ENCODE assay signal across 11 cellular contexts in the genomic region with DNA sequence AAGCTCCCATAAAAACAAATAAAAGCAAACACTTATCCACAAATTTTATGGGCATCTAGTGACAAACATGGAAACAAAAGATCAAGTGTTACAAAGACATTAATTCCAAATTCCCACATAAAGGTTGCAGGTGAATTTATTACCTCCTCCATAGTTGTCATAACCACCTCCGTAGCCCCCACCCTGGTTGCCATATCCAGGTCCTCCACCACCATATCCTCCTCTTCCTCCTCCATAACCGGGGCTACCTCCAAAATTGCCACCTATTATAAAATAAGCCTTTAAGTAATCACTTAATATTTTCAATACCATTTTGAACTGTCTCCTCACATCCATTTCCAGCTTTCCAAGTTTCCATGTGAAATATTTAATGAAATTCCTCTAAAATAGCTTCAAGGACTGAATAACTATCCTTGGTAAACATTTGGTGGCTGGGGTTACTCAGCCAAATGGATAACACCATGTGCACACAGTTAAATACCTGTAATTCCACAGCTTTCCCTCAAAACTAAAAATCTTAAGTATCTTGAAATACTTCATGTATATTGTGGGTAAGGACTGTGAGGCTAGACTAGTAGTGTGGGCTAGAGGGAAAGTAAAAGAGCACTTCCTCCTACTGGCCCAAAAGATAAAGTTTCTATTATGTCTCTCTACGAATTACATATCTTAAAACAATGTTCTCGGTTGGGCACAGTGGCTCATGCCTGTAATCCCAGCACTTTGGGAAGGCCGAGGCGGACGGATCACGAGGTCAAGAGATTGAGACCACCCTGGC. TPM values are rescaled to one million over a fixed set of nuclear protein-coding genes. Genes with fewer than 3 reads are reported as not detected.
DNase-seq lines count a peak whose midpoint lies in the region; ATAC-seq and TF ChIP-seq lines count a peak whose summit lies in the region.
"Had no signal": no experiment of that assay in that cellular context is flagged by ENCODE, and none has a peak within 500 bp of the region (broad histone marks: within the 10 kb centered on the region; RNA-seq: fewer than 3 reads in every experiment).

No MANE protein-coding gene starts in this region.

- ATAC-seq in GM23338 (no peak), left ventricle myocardium superior (no peak)
- ATAC-seq in activated CD8-positive, alpha-beta T cell treated with anti-CD3 and anti-CD28 coated beads for 36 hours, result peak; percentile 10
- ATAC-seq: PC-3 had no signal

- peak overlapping the region; percentile 92 for H3K27ac Mint-ChIP-seq in GM23338
- H3K27ac Mint-ChIP-seq in activated CD8-positive, alpha-beta T cell treated with anti-CD3 and anti-CD28 coated beads for 36 hours, result peak overlapping the region; percentile 86

- H3K9me3 ChIP-seq in BLaER1 (no peaks in the 10 kb centered on the region), muscle layer of duodenum (ENCODE audit: control insufficient read depth in 1 of 2, low read length in 2 of 2) (no peaks in the 10 kb centered on the region), A673 (ENCODE audit: low read depth, low read length, poor library complexity, severe bottlenecking) (no peaks in the 10 kb centered on the region)
- H3K9me3 ChIP-seq: uterus had no signal

- H3F3A ChIP-seq in GM23338 (replicated peaks; ENCODE audit: low read depth), result peaks cover 70% of the 10 kb centered on the region

- peak overlapping the region; percentile 81 for H3K4me2 ChIP-seq in BLaER1
- H3K4me2 ChIP-seq in GM23338, result no peak overlapping the region

- H3K4me3 ChIP-seq in BLaER1 (0 out of 2 replicates have a peak overlapping the region, but pooled peaks have one; percentile 11), GM23338 (no peak overlapping the region), muscle layer of duodenum (ENCODE audit: low read depth in 1 of 2, low read length in 2 of 2) (no peak overlapping the region), A673 (ENCODE audit: low read depth, low read length, poor library complexity, severe bottlenecking) (no peak overlapping the region)
- H3K4me3 ChIP-seq: uterus had no signal

- no peak for DNase-seq in GM23338 (ENCODE audit: low spot score)
- no peak for DNase-seq in activated CD8-positive, alpha-beta T cell treated with anti-CD3 and anti-CD28 coated beads for 36 hours
- no peak for DNase-seq in A673 (ENCODE audit: low spot score)
- no peak for DNase-seq in GM19240 (ENCODE audit: insufficient read length, low spot score)
- no peak for DNase-seq in left ventricle myocardium superior
- no peak for DNase-seq in erythroblast (lab: John Stamatoyannopoulos, UW)
- DNase-seq: PC-3; stimulated activated CD4-positive, alpha-beta T cell treated with anti-CD3 and anti-CD28 coated beads, Interleukin-4, amount 100 ng/mL, for 1 hour; uterus had no signal

- peaks cover 74% of the 10 kb centered on the region for H3K4me1 Mint-ChIP-seq in GM23338
- peaks cover 82% of the 10 kb centered on the region for H3K4me1 Mint-ChIP-seq in activated CD8-positive, alpha-beta T cell treated with anti-CD3 and anti-CD28 coated beads for 36 hours (ENCODE audit: low read depth)

- H3K9me2 ChIP-seq in GM23338 (ENCODE audit: insufficient read depth), result no peaks in the 10 kb centered on the region

- TF ChIP-seq CTCF in GM23338 (conservative IDR thresholded peaks at IDR 0.05; ENCODE audit: low read depth in 2 of 2) (no peak), A673 (conservative IDR thresholded peaks at IDR 0.05; ENCODE audit: low read depth, low read length) (no peak)
- no peak for TF ChIP-seq CTCF in activated CD8-positive, alpha-beta T cell treated with anti-CD3 and anti-CD28 coated beads for 36 hours (IDR thresholded peaks at IDR 0.05)

- no peak overlapping the region for H2AFZ ChIP-seq in GM23338

- peaks cover 100% of the 10 kb centered on the region for H3K36me3 Mint-ChIP-seq in GM23338 (ENCODE audit: low read depth)
- peaks cover 95% of the 10 kb centered on the region for H3K36me3 Mint-ChIP-seq in activated CD8-positive, alpha-beta T cell treated with anti-CD3 and anti-CD28 coated beads for 36 hours (ENCODE audit: low read depth)

- CTCF ChIA-PET in activated CD8-positive, alpha-beta T cell treated with anti-CD3 and anti-CD28 coated beads for 36 hours (lab: Charles Lee), result interaction anchor here (0.7 to 10.3 kb wide), 7 partner anchors 42 to 301 kb away, joined by 3 to 141 read pairs (median 4); a partner anchor contains a TSS
- CTCF ChIA-PET in A673 (lab: Charles Lee), result no interaction called here

- H3K27me3 ChIP-seq in BLaER1 (no peaks in the 10 kb centered on the region), GM23338 (ENCODE audit: insufficient read depth) (no peaks in the 10 kb centered on the region), muscle layer of duodenum (ENCODE audit: low read depth, low read length) (no peaks in the 10 kb centered on the region), A673 (replicated peaks; ENCODE audit: insufficient read depth, low read depth, low read length, poor library complexity) (no peaks in the 10 kb centered on the region)
- H3K27me3 ChIP-seq: uterus had no signal

- H3K36me3 ChIP-seq in BLaER1 (peaks cover 95% of the 10 kb centered on the region), GM23338 (ENCODE audit: insufficient read depth) (peaks cover 91% of the 10 kb centered on the region), muscle layer of duodenum (ENCODE audit: control insufficient read depth in 1 of 2, insufficient read depth in 2 of 2, low read length in 2 of 2) (peaks cover 79 to 83% of the 10 kb centered on the region in 2 donors), A673 (ENCODE audit: insufficient read depth, low read length, poor library complexity, severe bottlenecking) (peaks cover 99% of the 10 kb centered on the region)
- H3K36me3 ChIP-seq: uterus had no signal

- no peak overlapping the region for H3K27ac ChIP-seq in BLaER1
- H3K27ac ChIP-seq in GM23338 (ENCODE audit: low read depth), result peak overlapping the region; percentile 67
- H3K27ac ChIP-seq in muscle layer of duodenum (ENCODE audit: low read length), result peak overlapping the region; percentile 16
- H3K27ac ChIP-seq in A673 (ENCODE audit: low read depth, low read length, poor library complexity, severe bottlenecking), result no peak overlapping the region
- H3K27ac ChIP-seq: uterus had no signal

- H3K79me2 ChIP-seq in GM23338 (replicated peaks; ENCODE audit: insufficient read depth), result peaks cover 74% of the 10 kb centered on the region

- POLR2A ChIA-PET in activated CD8-positive, alpha-beta T cell treated with anti-CD3 and anti-CD28 coated beads for 36 hours (lab: Charles Lee), result interaction anchor here (0.7 to 19.9 kb wide), 19 partner anchors 6 to 302 kb away, joined by 3 to 588 read pairs (median 5); a partner anchor contains a TSS
- POLR2A ChIA-PET in A673 (lab: Charles Lee; ENCODE audit: low non-redundant PET), result no interaction called here

- intact Hi-C loops in activated CD8-positive, alpha-beta T cell treated with anti-CD3 and anti-CD28 coated beads for 36 hours (cut with micrococcal nuclease), result no loop called here
- intact Hi-C loops in A673 (cut with micrococcal nuclease; ENCODE audit: unreplicated experiment), result no loop called here
- intact Hi-C loops in left ventricle myocardium superior (cut with micrococcal nuclease), result no loop called here

- H4K20me1 ChIP-seq in BLaER1 (peaks cover 100% of the 10 kb centered on the region), GM23338 (replicated peaks; ENCODE audit: insufficient read depth) (peaks cover 74% of the 10 kb centered on the region)

- peaks cover 2% of the 10 kb centered on the region; the same call in 2 of the 3 replicates for H3K9me3 Mint-ChIP-seq in GM23338
- H3K9me3 Mint-ChIP-seq in activated CD8-positive, alpha-beta T cell treated with anti-CD3 and anti-CD28 coated beads for 36 hours, result no peaks in the 10 kb centered on the region

- no TSS peak for BruUV-seq in A673 (replicated peaks; lab: Mats Ljungman, UMichigan)

- H3K9ac ChIP-seq in BLaER1, result no peak overlapping the region

- no peak for TF ChIP-seq POLR2A in erythroblast (IDR thresholded peaks at IDR 0.05; ENCODE audit: low read length)

- peaks cover 49% of the 10 kb centered on the region for H3K27me3 Mint-ChIP-seq in GM23338 (ENCODE audit: insufficient read depth, low read depth, poor library complexity)
- no peaks in the 10 kb centered on the region for H3K27me3 Mint-ChIP-seq in activated CD8-positive, alpha-beta T cell treated with anti-CD3 and anti-CD28 coated beads for 36 hours

- H3K4me1 ChIP-seq in BLaER1, result peaks cover 51% of the 10 kb centered on the region
- peaks cover 18% of the 10 kb centered on the region for H3K4me1 ChIP-seq in GM23338 (ENCODE audit: insufficient read depth)
- peaks cover 42 to 59% of the 10 kb centered on the region in 2 donors for H3K4me1 ChIP-seq in muscle layer of duodenum (ENCODE audit: control insufficient read depth in 1 of 2, insufficient read depth in 2 of 2, low read length in 2 of 2)
- peaks cover 47% of the 10 kb centered on the region for H3K4me1 ChIP-seq in A673 (ENCODE audit: insufficient read depth, low read length, poor library complexity, severe bottlenecking)

- peak overlapping the region; percentile 58 for H3K4me3 Mint-ChIP-seq in GM23338
- peak overlapping the region; percentile 100 for H3K4me3 Mint-ChIP-seq in activated CD8-positive, alpha-beta T cell treated with anti-CD3 and anti-CD28 coated beads for 36 hours

TF ChIP-seq in GM23338, 12 proteins besides CTCF, POLR2A, EP300 and RAD21 (continues in another document):
- TF ChIP-seq, protein P1, sequence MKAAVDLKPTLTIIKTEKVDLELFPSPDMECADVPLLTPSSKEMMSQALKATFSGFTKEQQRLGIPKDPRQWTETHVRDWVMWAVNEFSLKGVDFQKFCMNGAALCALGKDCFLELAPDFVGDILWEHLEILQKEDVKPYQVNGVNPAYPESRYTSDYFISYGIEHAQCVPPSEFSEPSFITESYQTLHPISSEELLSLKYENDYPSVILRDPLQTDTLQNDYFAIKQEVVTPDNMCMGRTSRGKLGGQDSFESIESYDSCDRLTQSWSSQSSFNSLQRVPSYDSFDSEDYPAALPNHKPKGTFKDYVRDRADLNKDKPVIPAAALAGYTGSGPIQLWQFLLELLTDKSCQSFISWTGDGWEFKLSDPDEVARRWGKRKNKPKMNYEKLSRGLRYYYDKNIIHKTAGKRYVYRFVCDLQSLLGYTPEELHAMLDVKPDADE (IDR thresholded peaks at IDR 0.05), result no peak

RNA-seq across cellular contexts. Expression of a gene that starts 6.9 kb away (rescaled TPM):
- 598 and 602 TPM in 2 replicates for total RNA-seq in GM23338 (2014; rRNA removed; shearing (Covaris generic))
- 1,534 and 1,577 TPM in 2 replicates for polyA plus RNA-seq in GM23338 (2016; fragmentation: Nextera tagmentation; extraction: Ambion mirVana)
- 100 to 1,000 TPM; 871 to 893 TPM for total RNA-seq in activated CD8-positive, alpha-beta T cell treated with anti-CD3 and anti-CD28 coated beads for 36 hours
- total RNA-seq in A673 (2021) (1,150 and 1,229 TPM in 2 replicates), left ventricle myocardium superior (430 TPM)

RNA-seq across cellular contexts. Expression of a gene that starts 7.9 kb away (rescaled TPM):
- 249 and 272 TPM in 2 replicates for total RNA-seq in GM23338 (2014; rRNA removed; shearing (Covaris generic))
- polyA plus RNA-seq in GM23338 (2016; fragmentation: Nextera tagmentation; extraction: Ambion mirVana), result 226 and 236 TPM in 2 replicates
- total RNA-seq in activated CD8-positive, alpha-beta T cell treated with anti-CD3 and anti-CD28 coated beads for 36 hours, result 100 to 1,000 TPM; 313 to 320 TPM
- total RNA-seq in A673 (2021) (228 TPM in 2 replicates), left ventricle myocardium superior (61.3 TPM)

RNA-seq across cellular contexts. Expression of a gene that starts 41.6 kb away (rescaled TPM):
- 129 and 142 TPM in 2 replicates for total RNA-seq in GM23338 (2014; rRNA removed; shearing (Covaris generic))
- 62.0 and 66.4 TPM in 2 replicates for polyA plus RNA-seq in GM23338 (2016; fragmentation: Nextera tagmentation; extraction: Ambion mirVana)
- total RNA-seq in activated CD8-positive, alpha-beta T cell treated with anti-CD3 and anti-CD28 coated beads for 36 hours, result 10 to 100 TPM; 21.5 to 22.6 TPM
- total RNA-seq in A673 (2021) (8.5 and 8.6 TPM in 2 replicates), left ventricle myocardium superior (0.94 TPM)

Comparison
In these comparisons a context has a peak if more than half of its experiments do, and no peak if none do; other contexts are left out.
1. H3K27ac ChIP-seq: peak in GM23338 (single experiment) and muscle layer of duodenum (single experiment); none in BLaER1 (single experiment) and A673 (single experiment).